Comparison of ENCODE assay signal across 19 cellular contexts in the genomic region with DNA sequence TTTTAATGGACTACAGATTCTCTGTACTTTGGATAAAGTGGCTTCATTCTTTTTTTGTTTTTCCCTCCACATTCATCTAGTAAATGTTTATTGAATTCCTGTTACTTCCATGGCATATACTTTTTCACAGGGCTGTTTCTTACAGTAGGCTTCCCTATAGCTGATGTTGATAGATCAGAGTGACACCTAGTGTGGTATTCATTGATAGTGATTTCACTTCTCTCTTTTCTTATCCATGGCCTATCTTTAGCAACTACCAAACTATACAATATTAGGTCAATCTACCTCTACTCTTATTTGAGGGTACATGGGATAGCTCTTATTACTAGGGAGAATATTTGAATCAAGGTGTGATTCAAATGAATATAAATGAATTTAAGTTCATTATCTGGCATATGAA. TPM values are rescaled to one million over a fixed set of nuclear protein-coding genes. Genes with fewer than 3 reads are reported as not detected.
DNase-seq lines count a peak whose midpoint lies in the region; ATAC-seq and TF ChIP-seq lines count a peak whose summit lies in the region.
"Had no signal": no experiment of that assay in that cellular context is flagged by ENCODE, and none has a peak within 500 bp of the region (broad histone marks: within the 10 kb centered on the region; RNA-seq: fewer than 3 reads in every experiment).

No MANE protein-coding gene starts in this region.

- H3K36me3 ChIP-seq in brain microvascular endothelial cell (replicated peaks): no peaks in the 10 kb centered on the region

- no peak overlapping the region for H2AK5ac ChIP-seq in H9 (ENCODE audit: insufficient read length, low read length)

- no peaks in the 10 kb centered on the region for H3K27me3 Mint-ChIP-seq in H9 (ENCODE audit: low read depth)

- no peak for TF ChIP-seq CTCF in brain microvascular endothelial cell (IDR thresholded peaks at IDR 0.05; ENCODE audit: low read depth, low read length, missing control alignments)
- no peak for TF ChIP-seq CTCF in H9 (conservative IDR thresholded peaks at IDR 0.05)

- peak; percentile 80 for ATAC-seq in GM18505 (IDR thresholded peaks at IDR 0.05; ENCODE audit: unreplicated experiment)
- ATAC-seq in GM19452 (IDR thresholded peaks at IDR 0.05; ENCODE audit: unreplicated experiment): peak; percentile 74
- peak; percentile 78 for ATAC-seq in HG02884 (IDR thresholded peaks at IDR 0.05; ENCODE audit: unreplicated experiment)
- ATAC-seq in HG03565 (IDR thresholded peaks at IDR 0.05; ENCODE audit: unreplicated experiment): peak; percentile 88
- no peak for ATAC-seq in left cardiac atrium
- ATAC-seq: naive thymus-derived CD8-positive, alpha-beta T cell had no signal

- H3K18ac ChIP-seq in H9 (ENCODE audit: insufficient read length, low read depth, low read length): no peak overlapping the region

- H2BK5ac ChIP-seq in H9 (ENCODE audit: insufficient read length, low read length): no peak overlapping the region

- no peak overlapping the region for H3K23ac ChIP-seq in H9 (ENCODE audit: insufficient read length, low read depth, low read length)

- no peak for DNase-seq in brain microvascular endothelial cell
- no peak for DNase-seq in H9
- no peak for DNase-seq in left cardiac atrium
- no peak for DNase-seq in KBM-7
- DNase-seq: activated CD4-positive, CD25-positive, alpha-beta regulatory T cell treated with anti-CD3 and anti-CD28 coated beads, Interleukin-2, amount 50 U/mL, for 72 hours; activated CD8-positive, alpha-beta memory T cell treated with anti-CD3 and anti-CD28 coated beads, Interleukin-2, amount 50 U/mL, for 48 hours; DMS 273 treated with DMSO at 0.1 percent for 48 hours; effector CD4-positive, alpha-beta T cell; HFFc6; left ventricle myocardium inferior; naive thymus-derived CD8-positive, alpha-beta T cell; NCI-H2081; NCI-H82; stimulated activated CD4-positive, alpha-beta T cell treated with anti-CD3 and anti-CD28 coated beads, Interleukin-15, amount 100 ng/mL, for 24 hours had no signal

- H3K4me1 ChIP-seq in H9 (ENCODE audit: insufficient read depth, low read length): no peaks in the 10 kb centered on the region
- H3K4me1 ChIP-seq: left ventricle myocardium inferior had no signal

- no peak overlapping the region for H3K27ac ChIP-seq in brain microvascular endothelial cell
- no peak overlapping the region for H3K27ac ChIP-seq in H9 (ENCODE audit: insufficient read length, low read depth, low read length)
- H3K27ac ChIP-seq: left ventricle myocardium inferior had no signal

- no peaks in the 10 kb centered on the region for H3K79me2 ChIP-seq in H9 (ENCODE audit: insufficient read depth, low read length)

- no peaks in the 10 kb centered on the region for H4K20me1 ChIP-seq in H9 (ENCODE audit: control insufficient read depth, insufficient read depth, insufficient read length)

- peaks cover 4 to 14% (median 7%) of the 10 kb centered on the region in 3 experiments for H3K36me3 Mint-ChIP-seq in H9 (ENCODE audit: insufficient read depth in 1 of 3, low read depth in 3 of 3)
- H3K36me3 Mint-ChIP-seq: activated naive CD8-positive, alpha-beta T cell; naive thymus-derived CD8-positive, alpha-beta T cell had no signal

- no peak overlapping the region for H4K8ac ChIP-seq in H9 (replicated peaks; ENCODE audit: insufficient read length, low read depth, low read length)

- intact Hi-C loops in left cardiac atrium (cut with DNase I): no loop called here

- H3K9me3 Mint-ChIP-seq in H9: no peaks in the 10 kb centered on the region
- H3K9me3 Mint-ChIP-seq: HFFc6; naive thymus-derived CD8-positive, alpha-beta T cell had no signal

- no peaks in the 10 kb centered on the region for H3K9me3 ChIP-seq in H9 (ENCODE audit: control insufficient read depth, low read depth, low read length)
- H3K9me3 ChIP-seq: left ventricle myocardium inferior had no signal

- no peaks in the 10 kb centered on the region for H3K23me2 ChIP-seq in H9 (ENCODE audit: insufficient read length, low read depth, low read length, poor library complexity, severe bottlenecking)

- H2AFZ ChIP-seq in H9 (ENCODE audit: low read length): no peak overlapping the region

- H2BK12ac ChIP-seq in H9 (ENCODE audit: insufficient read length, low read depth, low read length): no peak overlapping the region

- H3K4me2 ChIP-seq in H9 (ENCODE audit: insufficient read depth, insufficient read length, low read length): no peak overlapping the region

- TF ChIP-seq POLR2A in GM18505 (IDR thresholded peaks at IDR 0.05; ENCODE audit: borderline replicate concordance, extremely low read depth, insufficient read depth, insufficient read length): no peak

- no peak overlapping the region for H3T11ph ChIP-seq in H9 (ENCODE audit: low read length)

- H3K27ac Mint-ChIP-seq in H9: no peak overlapping the region
- H3K27ac Mint-ChIP-seq: activated naive CD8-positive, alpha-beta T cell; HFFc6; naive thymus-derived CD8-positive, alpha-beta T cell had no signal

- no peak overlapping the region for H2BK120ac ChIP-seq in H9 (ENCODE audit: low read depth, low read length, poor library complexity, severe bottlenecking)

- no peak overlapping the region for H4K5ac ChIP-seq in H9 (ENCODE audit: insufficient read length, low read depth, low read length)

- H3K9ac ChIP-seq in H9 (ENCODE audit: extremely low read depth, insufficient read length, low read length): no peak overlapping the region

- no peak overlapping the region for H3K4me3 Mint-ChIP-seq in H9
- H3K4me3 Mint-ChIP-seq: activated naive CD8-positive, alpha-beta T cell; HFFc6; naive thymus-derived CD8-positive, alpha-beta T cell had no signal

- no peaks in the 10 kb centered on the region for H3K4me1 Mint-ChIP-seq in H9

- no peak overlapping the region for H2BK20ac ChIP-seq in H9 (ENCODE audit: low read depth, low read length, poor library complexity, severe bottlenecking)

- no peak overlapping the region for H3K56ac ChIP-seq in H9 (ENCODE audit: insufficient read length, low read depth, low read length)

- no peak overlapping the region for H3K14ac ChIP-seq in H9 (ENCODE audit: insufficient read depth, low read length)

- no peak overlapping the region for H2BK15ac ChIP-seq in H9 (ENCODE audit: low read depth, low read length)

- H3K4me3 ChIP-seq in brain microvascular endothelial cell (ENCODE audit: low read depth, low read length): no peak overlapping the region
- H3K4me3 ChIP-seq: left ventricle myocardium inferior had no signal

- H3K27me3 ChIP-seq in brain microvascular endothelial cell (replicated peaks): no peaks in the 10 kb centered on the region
- H3K27me3 ChIP-seq in H9 (ENCODE audit: insufficient read depth, low read length): no peaks in the 10 kb centered on the region

- no peak overlapping the region for H4K91ac ChIP-seq in H9 (ENCODE audit: insufficient read length, low read depth, low read length)

- no peaks in the 10 kb centered on the region for H3K79me1 ChIP-seq in H9 (ENCODE audit: insufficient read depth, low read depth, low read length, poor library complexity, severe bottlenecking)

- no peak overlapping the region for H3K4ac ChIP-seq in H9 (ENCODE audit: low read depth, low read length)

- in situ Hi-C loops in brain microvascular endothelial cell (cut with HindIII; ENCODE audit: low pct_ligation_motif_present, low sequenced_read_pairs) (no loop called here), KBM-7 (cut with MboI; ENCODE audit: low pct_unique_long_range_greater_than_20kb, low sequenced_read_pairs) (no loop called here)

RNA-seq across cellular contexts. Expression of a gene that starts 35.8 kb away (rescaled TPM):
- total RNA-seq in H9 (2021) (4.7 and 5.5 TPM in 2 replicates), left cardiac atrium (1 to 10 TPM; 2.5 to 3.0 TPM)

Comparison
In these comparisons a context has a peak if more than half of its experiments do, and no peak if none do; other contexts are left out.
1. ATAC-seq: peak in GM18505 (single experiment), GM19452 (single experiment), HG02884 (single experiment) and HG03565 (single experiment); none in left cardiac atrium (0 of 2).